ENCODE assay signal across 1 cellular context in genomic region chr17:8057691-8058114, GRCh38.
TF ChIP-seq lines count a peak whose summit lies in the region.

No MANE protein-coding gene starts in this region.

TF ChIP-seq in HEK293, 187 proteins besides CTCF, POLR2A, EP300 and RAD21 (continued from another document):
- TF ChIP-seq, protein P1, sequence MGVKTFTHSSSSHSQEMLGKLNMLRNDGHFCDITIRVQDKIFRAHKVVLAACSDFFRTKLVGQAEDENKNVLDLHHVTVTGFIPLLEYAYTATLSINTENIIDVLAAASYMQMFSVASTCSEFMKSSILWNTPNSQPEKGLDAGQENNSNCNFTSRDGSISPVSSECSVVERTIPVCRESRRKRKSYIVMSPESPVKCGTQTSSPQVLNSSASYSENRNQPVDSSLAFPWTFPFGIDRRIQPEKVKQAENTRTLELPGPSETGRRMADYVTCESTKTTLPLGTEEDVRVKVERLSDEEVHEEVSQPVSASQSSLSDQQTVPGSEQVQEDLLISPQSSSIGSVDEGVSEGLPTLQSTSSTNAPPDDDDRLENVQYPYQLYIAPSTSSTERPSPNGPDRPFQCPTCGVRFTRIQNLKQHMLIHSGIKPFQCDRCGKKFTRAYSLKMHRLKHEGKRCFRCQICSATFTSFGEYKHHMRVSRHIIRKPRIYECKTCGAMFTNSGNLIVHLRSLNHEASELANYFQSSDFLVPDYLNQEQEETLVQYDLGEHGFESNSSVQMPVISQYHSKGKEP (tag by site-specific recombination; IDR thresholded peaks at IDR 0.05), result no peak
- no peak for TF ChIP-seq ZNF174 (tag by site-specific recombination; IDR thresholded peaks at IDR 0.05)
- peak; percentile 73; the same call in 1 of the 2 replicates for TF ChIP-seq ZSCAN30 (tag by site-specific recombination; IDR thresholded peaks at IDR 0.05)
- TF ChIP-seq ZNF654 (tag by site-specific recombination; IDR thresholded peaks at IDR 0.05; ENCODE audit: low read depth), result peak; percentile 98
- no peak for TF ChIP-seq ZNF223 (tag by site-specific recombination; IDR thresholded peaks at IDR 0.05)
- TF ChIP-seq OVOL3 (tag by site-specific recombination; IDR thresholded peaks at IDR 0.05), result no peak
- no peak for TF ChIP-seq ZNF335 (tag by site-specific recombination; conservative IDR thresholded peaks at IDR 0.05)
- no peak for TF ChIP-seq ZNF658 (tag by site-specific recombination; IDR thresholded peaks at IDR 0.05)
- TF ChIP-seq, protein P2, sequence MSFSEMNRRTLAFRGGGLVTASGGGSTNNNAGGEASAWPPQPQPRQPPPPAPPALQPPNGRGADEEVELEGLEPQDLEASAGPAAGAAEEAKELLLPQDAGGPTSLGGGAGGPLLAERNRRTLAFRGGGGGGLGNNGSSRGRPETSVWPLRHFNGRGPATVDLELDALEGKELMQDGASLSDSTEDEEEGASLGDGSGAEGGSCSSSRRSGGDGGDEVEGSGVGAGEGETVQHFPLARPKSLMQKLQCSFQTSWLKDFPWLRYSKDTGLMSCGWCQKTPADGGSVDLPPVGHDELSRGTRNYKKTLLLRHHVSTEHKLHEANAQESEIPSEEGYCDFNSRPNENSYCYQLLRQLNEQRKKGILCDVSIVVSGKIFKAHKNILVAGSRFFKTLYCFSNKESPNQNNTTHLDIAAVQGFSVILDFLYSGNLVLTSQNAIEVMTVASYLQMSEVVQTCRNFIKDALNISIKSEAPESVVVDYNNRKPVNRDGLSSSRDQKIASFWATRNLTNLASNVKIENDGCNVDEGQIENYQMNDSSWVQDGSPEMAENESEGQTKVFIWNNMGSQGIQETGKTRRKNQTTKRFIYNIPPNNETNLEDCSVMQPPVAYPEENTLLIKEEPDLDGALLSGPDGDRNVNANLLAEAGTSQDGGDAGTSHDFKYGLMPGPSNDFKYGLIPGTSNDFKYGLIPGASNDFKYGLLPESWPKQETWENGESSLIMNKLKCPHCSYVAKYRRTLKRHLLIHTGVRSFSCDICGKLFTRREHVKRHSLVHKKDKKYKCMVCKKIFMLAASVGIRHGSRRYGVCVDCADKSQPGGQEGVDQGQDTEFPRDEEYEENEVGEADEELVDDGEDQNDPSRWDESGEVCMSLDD (tag by site-specific recombination; IDR thresholded peaks at IDR 0.05), result no peak
- TF ChIP-seq ZFP69B (tag by site-specific recombination; IDR thresholded peaks at IDR 0.05), result 0 out of 2 replicates have a peak, but pooled peaks have one; percentile 33
- no peak for TF ChIP-seq ZIC2 (tag by site-specific recombination; IDR thresholded peaks at IDR 0.05)
- no peak for TF ChIP-seq ZNF132 (tag by site-specific recombination; IDR thresholded peaks at IDR 0.05; ENCODE audit: borderline replicate concordance)
- TF ChIP-seq KLF9 (tag by site-specific recombination; IDR thresholded peaks at IDR 0.05; ENCODE audit: low read depth), result no peak
- no peak for TF ChIP-seq ZNF785 (tag by site-specific recombination; IDR thresholded peaks at IDR 0.05)
- no peak for TF ChIP-seq ZNF302 (tag by site-specific recombination; IDR thresholded peaks at IDR 0.05; ENCODE audit: low read depth)
- no peak for TF ChIP-seq PRDM4 (tag by site-specific recombination; IDR thresholded peaks at IDR 0.05)
- no peak for TF ChIP-seq REST (tag by site-specific recombination; IDR thresholded peaks at IDR 0.05)
- TF ChIP-seq EGR2 (tag by site-specific recombination; IDR thresholded peaks at IDR 0.05; ENCODE audit: low read depth), result no peak
- no peak for TF ChIP-seq ZNF623 (tag by site-specific recombination; IDR thresholded peaks at IDR 0.05)
TF ChIP-seq in HEK293: peak in this region for 9.
